In the genomic region with DNA sequence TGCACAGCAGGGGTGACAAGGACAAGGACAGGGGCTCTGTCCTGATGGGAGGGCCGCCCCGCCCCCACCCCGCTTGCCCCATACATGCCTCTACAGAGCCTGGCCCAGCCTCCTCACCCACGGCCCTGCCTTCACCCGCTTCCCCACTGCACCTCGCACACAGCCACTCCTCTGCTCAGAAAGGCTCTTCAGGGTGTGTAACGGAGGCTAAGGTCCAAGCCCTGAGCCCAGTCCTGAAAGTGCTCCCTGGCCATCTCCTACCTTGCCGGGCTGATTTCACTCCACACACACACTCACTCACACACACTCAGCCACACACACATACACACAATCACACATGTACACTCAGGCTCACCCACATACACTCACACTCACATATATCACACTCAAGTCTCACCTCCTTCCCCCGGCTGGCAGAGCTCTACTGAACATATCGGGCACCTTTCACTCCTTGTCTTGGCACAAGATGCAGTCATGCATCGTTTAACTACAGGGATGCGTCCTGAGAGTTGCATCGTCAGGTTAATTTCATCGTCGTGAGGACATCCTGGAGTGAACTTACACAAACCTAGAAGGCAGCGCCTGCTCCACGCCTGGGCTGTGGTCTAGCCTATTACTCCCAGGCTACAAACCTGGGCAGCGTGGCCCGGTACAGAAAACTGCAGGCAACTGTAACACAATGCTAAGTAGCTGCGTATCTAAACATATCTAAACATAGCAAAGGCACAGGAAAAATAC, we compare ENCODE assay signal across 10 cellular contexts. TPM values are rescaled to one million over a fixed set of nuclear protein-coding genes. Genes with fewer than 3 reads are reported as not detected.
DNase-seq lines count a peak whose midpoint lies in the region; TF ChIP-seq lines count a peak whose summit lies in the region.
"Had no signal": no experiment of that assay in that cellular context is flagged by ENCODE, and none has a peak within 500 bp of the region (broad histone marks: within the 10 kb centered on the region; RNA-seq: fewer than 3 reads in every experiment).

No MANE protein-coding gene starts in this region.

- no peaks in the 10 kb centered on the region for H3K27me3 Mint-ChIP-seq in dendritic cell treated with granulocyte-macrophage colony-stimulating factor and Interleukin-4, amounts not matched to agents 40 ng/mL and 50 ng/mL, for 4 days
- H3K27me3 Mint-ChIP-seq in nephron progenitor cell (ENCODE audit: low read depth, poor library complexity), result no peaks in the 10 kb centered on the region

- H3K4me3 Mint-ChIP-seq in dendritic cell treated with granulocyte-macrophage colony-stimulating factor and Interleukin-4, amounts not matched to agents 40 ng/mL and 50 ng/mL, for 4 days, result no peak overlapping the region
- no peak overlapping the region for H3K4me3 Mint-ChIP-seq in nephron progenitor cell

- H3K4me1 ChIP-seq in A673 (ENCODE audit: insufficient read depth, low read length, poor library complexity, severe bottlenecking), result peaks cover 24% of the 10 kb centered on the region
- peaks cover 36% of the 10 kb centered on the region for H3K4me1 ChIP-seq in HUES64 (ENCODE audit: insufficient read depth, low read length)

- peaks cover 28% of the 10 kb centered on the region for H3K36me3 Mint-ChIP-seq in dendritic cell treated with granulocyte-macrophage colony-stimulating factor and Interleukin-4, amounts not matched to agents 40 ng/mL and 50 ng/mL, for 4 days (ENCODE audit: low read depth)
- peaks cover 9% of the 10 kb centered on the region for H3K36me3 Mint-ChIP-seq in nephron progenitor cell (ENCODE audit: low read depth)

- TF ChIP-seq CTCF in A673 (conservative IDR thresholded peaks at IDR 0.05; ENCODE audit: low read depth, low read length) (no peak), nephron progenitor cell (IDR thresholded peaks at IDR 0.05) (no peak)

- peaks cover 69% of the 10 kb centered on the region for H3K4me1 Mint-ChIP-seq in dendritic cell treated with granulocyte-macrophage colony-stimulating factor and Interleukin-4, amounts not matched to agents 40 ng/mL and 50 ng/mL, for 4 days (ENCODE audit: low read depth)
- peaks cover 63% of the 10 kb centered on the region for H3K4me1 Mint-ChIP-seq in nephron progenitor cell

- no peaks in the 10 kb centered on the region for H3K9me3 ChIP-seq in A673 (ENCODE audit: low read depth, low read length, poor library complexity, severe bottlenecking)
- H3K9me3 ChIP-seq in HUES64 (ENCODE audit: insufficient read depth, low read depth, low read length), result no peaks in the 10 kb centered on the region

- intact Hi-C loops in A673 (cut with micrococcal nuclease; ENCODE audit: unreplicated experiment), result no loop called here
- intact Hi-C loops in dendritic cell treated with granulocyte-macrophage colony-stimulating factor and Interleukin-4, amounts not matched to agents 40 ng/mL and 50 ng/mL, for 4 days (cut with micrococcal nuclease), result no loop called here

- DNase-seq in A673 (ENCODE audit: low spot score) (no peak), nephron progenitor cell (no peak), SHP77 treated with DMSO at 0.1 percent for 48 hours (lab: John Stamatoyannopoulos, UW) (no peak)
- no peak for DNase-seq in stimulated activated CD4-positive, alpha-beta T cell treated with anti-CD3 and anti-CD28 coated beads, Interleukin-4, amount 100 ng/mL, for 24 hours
- no peak for DNase-seq in stimulated activated CD8-positive, alpha-beta memory T cell treated with anti-CD3 and anti-CD28 coated beads, Interleukin-4, amount 100 ng/mL, for 48 hours
- no peak for DNase-seq in stimulated activated CD4-positive, alpha-beta T cell treated with anti-CD3 and anti-CD28 coated beads, Interleukin-15, amount 100 ng/mL, for 24 hours
- DNase-seq: NCI-H187 treated with DMSO at 0.1 percent for 48 hours had no signal

- POLR2A ChIA-PET in A673 (lab: Charles Lee; ENCODE audit: low non-redundant PET), result no interaction called here

- CTCF ChIA-PET in A673 (lab: Charles Lee), result no interaction called here

- BruUV-seq in A673 (replicated peaks; lab: Mats Ljungman, UMichigan), result no TSS peak

- WGBS in HUES64, result 85% methylated on average over 20 of the region's 20 CpGs

- H3K27ac ChIP-seq in A673 (ENCODE audit: low read depth, low read length, poor library complexity, severe bottlenecking) (peak overlapping the region; percentile 74), HUES64 (ENCODE audit: low read depth, low read length) (peak overlapping the region; percentile 58; the same call in 1 of the 2 replicates)

- H3K27me3 ChIP-seq in A673 (replicated peaks; ENCODE audit: insufficient read depth, low read depth, low read length, poor library complexity), result no peaks in the 10 kb centered on the region
- no peaks in the 10 kb centered on the region for H3K27me3 ChIP-seq in HUES64 (ENCODE audit: insufficient read depth, low read length)

- H3K9me3 Mint-ChIP-seq in dendritic cell treated with granulocyte-macrophage colony-stimulating factor and Interleukin-4, amounts not matched to agents 40 ng/mL and 50 ng/mL, for 4 days, result no peaks in the 10 kb centered on the region
- H3K9me3 Mint-ChIP-seq in nephron progenitor cell, result no peaks in the 10 kb centered on the region

- peak overlapping the region; percentile 0 for H3K27ac Mint-ChIP-seq in dendritic cell treated with granulocyte-macrophage colony-stimulating factor and Interleukin-4, amounts not matched to agents 40 ng/mL and 50 ng/mL, for 4 days
- peak overlapping the region; percentile 91 for H3K27ac Mint-ChIP-seq in nephron progenitor cell

- no peak overlapping the region for H3K9ac ChIP-seq in HUES64 (ENCODE audit: low read depth, low read length)

- no peaks in the 10 kb centered on the region for H3K36me3 ChIP-seq in A673 (ENCODE audit: insufficient read depth, low read length, poor library complexity, severe bottlenecking)
- no peaks in the 10 kb centered on the region for H3K36me3 ChIP-seq in HUES64 (ENCODE audit: insufficient read depth, low read length)

- H3K4me3 ChIP-seq in A673 (ENCODE audit: low read depth, low read length, poor library complexity, severe bottlenecking) (no peak overlapping the region), HUES64 (ENCODE audit: low read length) (no peak overlapping the region)

RNA-seq across cellular contexts. Expression of gene EPS15L1, which starts 13.2 kb away (rescaled TPM):
- 74.4 and 76.8 TPM in 2 replicates for total RNA-seq in A673 (2021)
- 24.4 TPM for polyA plus RNA-seq in HUES64 (2013, experiment 1 of 2)
- 27.1 TPM for polyA plus RNA-seq in HUES64 (2013, experiment 2 of 2)

RNA-seq across cellular contexts. Expression of gene CALR3, which starts 37.4 kb away (rescaled TPM):
- total RNA-seq in A673 (2021), result not detected in 2 replicates
- polyA plus RNA-seq in HUES64 (2013, experiment 1 of 2), result 0.15 TPM
- polyA plus RNA-seq in HUES64 (2013, experiment 2 of 2), result not detected
- polyA plus RNA-seq: BJ had no signal

RNA-seq across cellular contexts. Expression of gene C19orf44, which starts 37.6 kb away (rescaled TPM):
- total RNA-seq in A673 (2021), result 8.3 and 9.8 TPM in 2 replicates
- 4.6 TPM for polyA plus RNA-seq in HUES64 (2013, experiment 1 of 2)
- 4.4 TPM for polyA plus RNA-seq in HUES64 (2013, experiment 2 of 2)
